Comparison of ENCODE assay signal across 1 cellular context in genomic region chr17:39755550-39756375, GRCh38.
TF ChIP-seq lines count a peak whose summit lies in the region.

No MANE protein-coding gene starts in this region.

TF ChIP-seq in GM12878, 131 proteins besides CTCF, POLR2A, EP300 and RAD21 (continued from another document):
- TF ChIP-seq ZBTB4 (CRISPR knock-in tag; IDR thresholded peaks at IDR 0.05), result peak; percentile 35; the same call in 1 of the 2 replicates
- peak; percentile 86 for TF ChIP-seq GATAD2B (conservative IDR thresholded peaks at IDR 0.05; ENCODE audit: low read depth)
- TF ChIP-seq IRF4 (IDR thresholded peaks at IDR 0.05; ENCODE audit: low read depth, low read length), result no peak; the same call in 1 of the 2 replicates
- TF ChIP-seq TCF3 (IDR thresholded peaks at IDR 0.05; ENCODE audit: borderline replicate concordance, insufficient read depth, low read depth, low read length), result peak; percentile 87
- 0 out of 2 replicates have a peak, but pooled peaks have one; percentile 9 for TF ChIP-seq SPI1 (IDR thresholded peaks at IDR 0.05; ENCODE audit: borderline replicate concordance, insufficient read depth, low read depth, low read length)
- TF ChIP-seq CBX5 (IDR thresholded peaks at IDR 0.05; ENCODE audit: low read depth), result 0 out of 2 replicates have a peak, but pooled peaks have one; percentile 15
- no peak for TF ChIP-seq MXI1 (IDR thresholded peaks at IDR 0.05; ENCODE audit: low read depth, low read length)
- TF ChIP-seq STAT1 (conservative IDR thresholded peaks at IDR 0.05), result no peak
- peak; percentile 58; the same call in 1 of the 2 replicates for TF ChIP-seq YY1 (IDR thresholded peaks at IDR 0.05; ENCODE audit: low read depth, low read length)
- TF ChIP-seq TARDBP (IDR thresholded peaks at IDR 0.05; ENCODE audit: borderline replicate concordance), result no peak
- peak; percentile 77; the same call in 1 of the 2 replicates for TF ChIP-seq MEF2A (IDR thresholded peaks at IDR 0.05; ENCODE audit: insufficient read depth, low read depth, low read length)
- peak; percentile 98 for TF ChIP-seq IKZF1 (conservative IDR thresholded peaks at IDR 0.05)
- no peak for TF ChIP-seq JUNB (IDR thresholded peaks at IDR 0.05)
- no peak for TF ChIP-seq MYC (IDR thresholded peaks at IDR 0.05; ENCODE audit: insufficient read depth, insufficient read length, insufficient replicate concordance, low read length, severe bottlenecking)
- TF ChIP-seq RCOR1 (conservative IDR thresholded peaks at IDR 0.05; ENCODE audit: low read depth, low read length), result no peak
- TF ChIP-seq NRF1 (conservative IDR thresholded peaks at IDR 0.05; ENCODE audit: low read depth, low read length), result no peak
- TF ChIP-seq IRF5 (IDR thresholded peaks at IDR 0.05; ENCODE audit: borderline replicate concordance), result no peak
- TF ChIP-seq GABPA (IDR thresholded peaks at IDR 0.05; ENCODE audit: low read depth), result no peak
- TF ChIP-seq CBX3 (IDR thresholded peaks at IDR 0.05; ENCODE audit: borderline replicate concordance, low read depth), result no peak
- no peak for TF ChIP-seq CEBPB (IDR thresholded peaks at IDR 0.05; ENCODE audit: borderline replicate concordance in 1 of 2, low read depth in 2 of 2, low read length in 2 of 2)
TF ChIP-seq in GM12878: peak in this region for 55.
